21 cellular contexts compared by ENCODE assay signal in the genomic region with DNA sequence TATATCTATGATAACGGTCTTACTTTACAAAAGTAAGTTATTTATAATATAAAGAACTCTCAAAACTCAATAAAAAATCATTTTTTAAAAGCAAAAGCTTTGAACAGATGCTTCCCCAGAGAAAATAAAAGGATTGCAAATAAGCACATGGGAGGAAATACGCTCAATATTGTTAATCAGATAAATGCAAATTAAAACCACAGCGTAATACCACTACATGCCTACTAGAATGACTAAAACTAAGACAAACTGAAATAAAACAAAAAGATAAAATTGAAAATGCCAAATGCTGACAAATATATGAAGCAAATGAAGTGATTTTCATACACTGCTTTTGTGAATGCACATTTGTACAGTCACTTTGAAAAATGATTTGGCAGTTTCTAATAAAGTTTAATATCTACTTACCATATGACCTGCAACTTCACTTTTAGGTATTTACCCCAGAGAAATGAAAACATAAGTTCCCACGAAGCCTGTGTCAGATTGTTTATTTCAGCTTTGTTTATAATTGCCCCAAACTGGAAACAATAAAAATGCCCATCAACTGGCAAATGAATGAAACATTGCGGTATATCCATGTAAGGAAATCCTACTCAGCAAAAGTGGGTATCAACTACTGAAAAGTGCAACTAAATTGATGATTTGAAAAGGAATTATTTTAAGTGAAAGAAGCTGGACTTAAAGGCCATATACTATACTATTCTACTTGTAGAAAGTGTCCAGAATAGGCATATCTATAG.
DNase-seq lines count a peak whose midpoint lies in the region; ATAC-seq and TF ChIP-seq lines count a peak whose summit lies in the region.
"Had no signal": no experiment of that assay in that cellular context is flagged by ENCODE, and none has a peak within 500 bp of the region (broad histone marks: within the 10 kb centered on the region; RNA-seq: fewer than 3 reads in every experiment).

No MANE protein-coding gene starts in this region.

- H3K9me3 ChIP-seq in SK-N-SH: no peaks in the 10 kb centered on the region
- H3K9me3 ChIP-seq in SK-N-MC (ENCODE audit: low read depth, low read length): peaks cover 11% of the 10 kb centered on the region; the same call in 1 of the 2 replicates
- H3K9me3 ChIP-seq: BLaER1 treated with 17β-estradiol and CSF1 and Interleukin-3, amounts not matched to agents 10 nM and 100 nM had no signal

- H2AFZ ChIP-seq in SK-N-SH (ENCODE audit: low read depth): no peak overlapping the region

- H3K36me3 ChIP-seq in SK-N-SH (replicated peaks in 1 of 2; ENCODE audit: control insufficient read depth in 1 of 2, insufficient read depth in 2 of 2, low read length in 1 of 2) (no peaks in the 10 kb centered on the region), SK-N-MC (ENCODE audit: insufficient read depth, low read length) (no peaks in the 10 kb centered on the region)
- H3K36me3 ChIP-seq: BLaER1 treated with 17β-estradiol and CSF1 and Interleukin-3, amounts not matched to agents 10 nM and 100 nM had no signal

- no peaks in the 10 kb centered on the region for H3K79me2 ChIP-seq in SK-N-SH (ENCODE audit: insufficient read depth)

- TF ChIP-seq EP300 in SK-N-SH (IDR thresholded peaks at IDR 0.05; ENCODE audit: borderline replicate concordance in 1 of 2, low read depth in 1 of 2, low read length in 1 of 2): no peak

- no peak for TF ChIP-seq CTCF in SK-N-SH (IDR thresholded peaks at IDR 0.05)

- no peak for TF ChIP-seq RAD21 in SK-N-SH (IDR thresholded peaks at IDR 0.05; ENCODE audit: low read length)

- no peaks in the 10 kb centered on the region for H3K4me1 ChIP-seq in SK-N-SH (ENCODE audit: control insufficient read depth in 1 of 2, insufficient read depth in 2 of 2, low read depth in 1 of 2, low read length in 1 of 2)
- H3K4me1 ChIP-seq: BLaER1 treated with 17β-estradiol and CSF1 and Interleukin-3, amounts not matched to agents 10 nM and 100 nM had no signal

- H3K9ac ChIP-seq in SK-N-SH: no peak overlapping the region
- no peak overlapping the region for H3K9ac ChIP-seq in SK-N-MC (ENCODE audit: insufficient read length)
- H3K9ac ChIP-seq: BLaER1 treated with 17β-estradiol and CSF1 and Interleukin-3, amounts not matched to agents 10 nM and 100 nM had no signal

- CTCF ChIA-PET in SK-N-SH (lab: Yijun Ruan, JAX) (no interaction called here), HEK293T (lab: Yijun Ruan, JAX) (no interaction called here)

- H3K4me2 ChIP-seq in SK-N-SH: no peak overlapping the region
- H3K4me2 ChIP-seq: BLaER1 treated with 17β-estradiol and CSF1 and Interleukin-3, amounts not matched to agents 10 nM and 100 nM had no signal

- H3K27ac ChIP-seq in SK-N-SH (ENCODE audit: low read depth in 2 of 2, low read length in 1 of 2) (no peak overlapping the region), SK-N-MC (peak overlapping the region; percentile 58)
- H3K27ac ChIP-seq: 22Rv1; BLaER1 treated with 17β-estradiol and CSF1 and Interleukin-3, amounts not matched to agents 10 nM and 100 nM had no signal

- H3K27me3 ChIP-seq in SK-N-SH (ENCODE audit: insufficient read depth): no peaks in the 10 kb centered on the region
- H3K27me3 ChIP-seq: BLaER1 treated with 17β-estradiol and CSF1 and Interleukin-3, amounts not matched to agents 10 nM and 100 nM had no signal

- ATAC-seq in SK-N-SH treated with all-trans-retinoic acid at 6 μM for 48 hours: no peak
- ATAC-seq in HG02763 (IDR thresholded peaks at IDR 0.05; ENCODE audit: unreplicated experiment): no peak
- ATAC-seq: GM12878 had no signal

- H4K20me1 ChIP-seq in SK-N-SH (ENCODE audit: insufficient read depth): no peaks in the 10 kb centered on the region
- H4K20me1 ChIP-seq: BLaER1 treated with 17β-estradiol and CSF1 and Interleukin-3, amounts not matched to agents 10 nM and 100 nM had no signal

- no peaks in the 10 kb centered on the region; the same call in 1 of the 2 replicates for H3K9me2 ChIP-seq in SK-N-SH

- POLR2A ChIA-PET in SK-N-SH (lab: Yijun Ruan, JAX): no interaction called here
- POLR2A ChIA-PET in HEK293T (lab: Yijun Ruan, JAX): no interaction called here

- no peaks in the 10 kb centered on the region for H3F3A ChIP-seq in SK-N-SH (replicated peaks; ENCODE audit: insufficient read depth)

- H3K4me3 ChIP-seq in SK-N-SH (ENCODE audit: low read depth in 2 of 2, low read length in 1 of 2) (no peak overlapping the region), SK-N-MC (peak overlapping the region; percentile 1; the same call in 1 of the 2 replicates)
- H3K4me3 ChIP-seq: BLaER1 treated with 17β-estradiol and CSF1 and Interleukin-3, amounts not matched to agents 10 nM and 100 nM; GM12878 had no signal

- WGBS in SK-N-SH (ENCODE audit: low lambda C conversion rate): 69% methylated on average over 5 of the region's 5 CpGs

- no peak for DNase-seq in SK-N-SH
- DNase-seq in HEK293T (ENCODE audit: extremely low spot score): no peak
- DNase-seq in SK-N-MC (ENCODE audit: low read depth, low spot score): peak; percentile 88
- DNase-seq in C1 segment of cervical spinal cord (lab: John Stamatoyannopoulos, UW): no peak
- DNase-seq: AML-193; CD4-positive, alpha-beta memory T cell; CD4-positive, CD25-positive, alpha-beta regulatory T cell; CD8-positive, alpha-beta memory T cell; COR-L47; DMS 273 treated with DMSO at 0.1 percent for 48 hours; DMS153; DMS53; DMS79; DND-41; EL; GDM1 had no signal

TF ChIP-seq in SK-N-SH treated with all-trans-retinoic acid at 6 μM for 48 hours, 23 proteins besides CTCF, POLR2A, EP300 and RAD21:
- TF ChIP-seq ZNF565 (CRISPR knock-in tag; conservative IDR thresholded peaks at IDR 0.05; ENCODE audit: low read depth): no peak
- TF ChIP-seq CSDC2 (CRISPR knock-in tag; IDR thresholded peaks at IDR 0.05): no peak
- no peak for TF ChIP-seq ZFP3 (CRISPR knock-in tag; IDR thresholded peaks at IDR 0.05)
- TF ChIP-seq ARNTL (CRISPR knock-in tag; IDR thresholded peaks at IDR 0.05; ENCODE audit: borderline replicate concordance, low read depth): no peak
- TF ChIP-seq ZNF8 (CRISPR knock-in tag; IDR thresholded peaks at IDR 0.05): peak; percentile 93
- no peak for TF ChIP-seq ESRRG (CRISPR knock-in tag; IDR thresholded peaks at IDR 0.05)
- TF ChIP-seq, protein P1, sequence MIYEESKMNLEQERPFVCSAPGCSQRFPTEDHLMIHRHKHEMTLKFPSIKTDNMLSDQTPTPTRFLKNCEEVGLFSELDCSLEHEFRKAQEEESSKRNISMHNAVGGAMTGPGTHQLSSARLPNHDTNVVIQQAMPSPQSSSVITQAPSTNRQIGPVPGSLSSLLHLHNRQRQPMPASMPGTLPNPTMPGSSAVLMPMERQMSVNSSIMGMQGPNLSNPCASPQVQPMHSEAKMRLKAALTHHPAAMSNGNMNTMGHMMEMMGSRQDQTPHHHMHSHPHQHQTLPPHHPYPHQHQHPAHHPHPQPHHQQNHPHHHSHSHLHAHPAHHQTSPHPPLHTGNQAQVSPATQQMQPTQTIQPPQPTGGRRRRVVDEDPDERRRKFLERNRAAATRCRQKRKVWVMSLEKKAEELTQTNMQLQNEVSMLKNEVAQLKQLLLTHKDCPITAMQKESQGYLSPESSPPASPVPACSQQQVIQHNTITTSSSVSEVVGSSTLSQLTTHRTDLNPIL (CRISPR knock-in tag; IDR thresholded peaks at IDR 0.05; ENCODE audit: low read depth): no peak
- TF ChIP-seq GLIS3 (CRISPR knock-in tag; IDR thresholded peaks at IDR 0.05): no peak

TF ChIP-seq in SK-N-SH, 30 proteins besides CTCF, POLR2A, EP300 and RAD21:
- TF ChIP-seq SIN3A (IDR thresholded peaks at IDR 0.05; ENCODE audit: borderline replicate concordance, low read depth, low read length): no peak

TF ChIP-seq in HEK293T, 16 proteins besides CTCF, POLR2A, EP300 and RAD21:
- TF ChIP-seq, protein P2, sequence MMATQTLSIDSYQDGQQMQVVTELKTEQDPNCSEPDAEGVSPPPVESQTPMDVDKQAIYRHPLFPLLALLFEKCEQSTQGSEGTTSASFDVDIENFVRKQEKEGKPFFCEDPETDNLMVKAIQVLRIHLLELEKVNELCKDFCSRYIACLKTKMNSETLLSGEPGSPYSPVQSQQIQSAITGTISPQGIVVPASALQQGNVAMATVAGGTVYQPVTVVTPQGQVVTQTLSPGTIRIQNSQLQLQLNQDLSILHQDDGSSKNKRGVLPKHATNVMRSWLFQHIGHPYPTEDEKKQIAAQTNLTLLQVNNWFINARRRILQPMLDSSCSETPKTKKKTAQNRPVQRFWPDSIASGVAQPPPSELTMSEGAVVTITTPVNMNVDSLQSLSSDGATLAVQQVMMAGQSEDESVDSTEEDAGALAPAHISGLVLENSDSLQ (IDR thresholded peaks at IDR 0.05): peak; percentile 64
- no peak for TF ChIP-seq FOXA1 (IDR thresholded peaks at IDR 0.05)
